36 cellular contexts compared by ENCODE assay signal in genomic region chr3:66128623-66129022, GRCh38.
"Had no signal": no experiment of that assay in that cellular context is flagged by ENCODE, and none has a peak within 500 bp of the region (broad histone marks: within the 10 kb centered on the region; RNA-seq: fewer than 3 reads in every experiment).

No MANE protein-coding gene starts in this region.

- H3K27me3 ChIP-seq: adrenal gland, body of pancreas, cardiac muscle cell, colonic mucosa, esophagus squamous epithelium, gastroesophageal sphincter had no signal

- H3K4me1 Mint-ChIP-seq: activated CD4-positive, alpha-beta T cell treated with anti-CD3 and anti-CD28 coated beads for 36 hours; activated CD4-positive, alpha-beta T cell treated with anti-CD3 and anti-CD28 coated beads, Interleukin-2, amount 10 ng/mL, durations not matched to agents 24 days and 14 days; activated CD8-positive, alpha-beta memory T cell treated with anti-CD3 and anti-CD28 coated beads, Interleukin-2, amount 10 ng/mL, durations not matched to agents 7 days and 5 days; activated naive CD4-positive, alpha-beta T cell treated with anti-CD3 and anti-CD28 coated beads, Interleukin-2, amount 50 U/mL, for 24 hours; activated naive CD8-positive, alpha-beta T cell treated with anti-CD3 and anti-CD28 coated beads for 36 hours; activated naive CD8-positive, alpha-beta T cell treated with anti-CD3 and anti-CD28 coated beads, Interleukin-2, amount 50 U/mL, for 24 hours; T-helper 17 cell had no signal

- DNase-seq: activated CD4-positive, alpha-beta memory T cell treated with anti-CD3 and anti-CD28 coated beads for 36 hours; activated CD4-positive, alpha-beta T cell treated with anti-CD3 and anti-CD28 coated beads for 36 hours; activated CD4-positive, alpha-beta T cell treated with anti-CD3 and anti-CD28 coated beads, Interleukin-2, amount 10 ng/mL, durations not matched to agents 24 days and 14 days; activated CD4-positive, CD25-positive, alpha-beta regulatory T cell; activated CD4-positive, CD25-positive, alpha-beta regulatory T cell treated with anti-CD3 and anti-CD28 coated beads, Interleukin-2, amount 50 U/mL, for 72 hours; activated CD8-positive, alpha-beta memory T cell treated with anti-CD3 and anti-CD28 coated beads, Interleukin-2, amount 10 ng/mL, durations not matched to agents 7 days and 5 days; activated CD8-positive, alpha-beta memory T cell treated with anti-CD3 and anti-CD28 coated beads, Interleukin-2, amount 50 U/mL, for 4 hours; activated CD8-positive, alpha-beta T cell treated with anti-CD3 and anti-CD28 coated beads, Interleukin-2, amount 10 ng/mL, durations not matched to agents 7 days and 5 days; activated effector memory CD4-positive, alpha-beta T cell treated with anti-CD3 and anti-CD28 coated beads, Interleukin-2, amount 50 U/mL, for 16 hours; activated naive CD4-positive, alpha-beta T cell treated with anti-CD3 and anti-CD28 coated beads for 36 hours; activated naive CD8-positive, alpha-beta T cell treated with anti-CD3 and anti-CD28 coated beads for 36 hours; activated naive CD8-positive, alpha-beta T cell treated with anti-CD3 and anti-CD28 coated beads, Interleukin-2, amount 50 U/mL, for 24 hours; activated T-cell treated with anti-CD3 and anti-CD28 coated beads, Interleukin-2, amount 50 U/mL, for 1 hour; activated T-cell treated with anti-CD3 and anti-CD28 coated beads, Interleukin-2, amount 50 U/mL, for 48 hours; adrenal gland; amygdala; aorta; body of pancreas; central memory CD4-positive, alpha-beta T cell; cerebellar nuclear complex; colonic mucosa; effector CD8-positive, alpha-beta T cell; esophagus squamous epithelium; foreskin melanocyte; head of caudate nucleus; T-helper 1 cell; T-helper 17 cell; T1000; WERI-Rb-1 had no signal

- H3K36me3 ChIP-seq: adrenal gland, cardiac muscle cell, colonic mucosa, esophagus squamous epithelium, gastroesophageal sphincter, WERI-Rb-1 had no signal

- H3K27ac Mint-ChIP-seq: activated CD4-positive, alpha-beta memory T cell treated with anti-CD3 and anti-CD28 coated beads for 36 hours; activated CD4-positive, alpha-beta T cell treated with anti-CD3 and anti-CD28 coated beads for 36 hours; activated CD4-positive, alpha-beta T cell treated with anti-CD3 and anti-CD28 coated beads, Interleukin-2, amount 10 ng/mL, durations not matched to agents 24 days and 14 days; activated CD8-positive, alpha-beta memory T cell treated with anti-CD3 and anti-CD28 coated beads, Interleukin-2, amount 10 ng/mL, durations not matched to agents 7 days and 5 days; activated CD8-positive, alpha-beta T cell treated with anti-CD3 and anti-CD28 coated beads, Interleukin-2, amount 10 ng/mL, durations not matched to agents 7 days and 5 days; activated naive CD4-positive, alpha-beta T cell treated with anti-CD3 and anti-CD28 coated beads for 36 hours; activated naive CD4-positive, alpha-beta T cell treated with anti-CD3 and anti-CD28 coated beads, Interleukin-2, amount 50 U/mL, for 24 hours; activated naive CD8-positive, alpha-beta T cell treated with anti-CD3 and anti-CD28 coated beads for 36 hours; activated naive CD8-positive, alpha-beta T cell treated with anti-CD3 and anti-CD28 coated beads, Interleukin-2, amount 50 U/mL, for 24 hours; activated T-helper 1 cell treated with anti-CD3 and anti-CD28 coated beads, Interleukin-12 subunit alpha, Interleukin-12 subunit beta, Interleukin-2, Interleukin-4 antibody, amounts not matched to agents 30 ng/mL and 10 ng/mL and 1 ng/mL, durations not matched to agents 14 hours and 24 hours and 36 hours; activated T-helper 2 cell treated with anti-CD3 and anti-CD28 coated beads, Interferon-gamma antibody, Interleukin-2, Interleukin-4, amounts not matched to agents 10 μg/mL and 5 μg/mL and 100 μg/mL, durations not matched to agents 14 hours and 24 hours and 36 hours; T-helper 17 cell; T-helper 2 cell treated with Interferon-gamma antibody and Interleukin-4, amounts not matched to agents 5 μg/mL and 100 μg/mL, for 36 hours had no signal

- H3K9me3 ChIP-seq: adrenal gland, body of pancreas, colonic mucosa, esophagus squamous epithelium, gastroesophageal sphincter had no signal

- H3K4me1 ChIP-seq: colonic mucosa, esophagus squamous epithelium, gastroesophageal sphincter had no signal

- ATAC-seq: activated CD4-positive, alpha-beta T cell treated with anti-CD3 and anti-CD28 coated beads for 36 hours; activated CD8-positive, alpha-beta memory T cell treated with anti-CD3 and anti-CD28 coated beads, Interleukin-2, amount 10 ng/mL, durations not matched to agents 7 days and 5 days; activated CD8-positive, alpha-beta T cell treated with anti-CD3 and anti-CD28 coated beads, Interleukin-2, amount 10 ng/mL, durations not matched to agents 7 days and 5 days; activated naive CD8-positive, alpha-beta T cell treated with anti-CD3 and anti-CD28 coated beads, Interleukin-2, amount 50 U/mL, for 24 hours; body of pancreas; gastroesophageal sphincter; T-helper 17 cell had no signal

- H3K27ac ChIP-seq: adrenal gland, body of pancreas, cardiac muscle cell, colonic mucosa, epithelial cell of prostate, esophagus squamous epithelium, gastroesophageal sphincter, WERI-Rb-1 had no signal

- H3K4me3 Mint-ChIP-seq: activated CD4-positive, alpha-beta memory T cell treated with anti-CD3 and anti-CD28 coated beads for 36 hours; activated CD4-positive, alpha-beta T cell treated with anti-CD3 and anti-CD28 coated beads for 36 hours; activated CD4-positive, alpha-beta T cell treated with anti-CD3 and anti-CD28 coated beads, Interleukin-2, amount 10 ng/mL, durations not matched to agents 24 days and 14 days; activated CD8-positive, alpha-beta memory T cell treated with anti-CD3 and anti-CD28 coated beads, Interleukin-2, amount 10 ng/mL, durations not matched to agents 7 days and 5 days; activated CD8-positive, alpha-beta T cell treated with anti-CD3 and anti-CD28 coated beads, Interleukin-2, amount 10 ng/mL, durations not matched to agents 7 days and 5 days; activated naive CD4-positive, alpha-beta T cell treated with anti-CD3 and anti-CD28 coated beads for 36 hours; activated naive CD4-positive, alpha-beta T cell treated with anti-CD3 and anti-CD28 coated beads, Interleukin-2, amount 50 U/mL, for 24 hours; activated naive CD8-positive, alpha-beta T cell treated with anti-CD3 and anti-CD28 coated beads for 36 hours; activated naive CD8-positive, alpha-beta T cell treated with anti-CD3 and anti-CD28 coated beads, Interleukin-2, amount 50 U/mL, for 24 hours; activated T-helper 1 cell treated with anti-CD3 and anti-CD28 coated beads, Interleukin-12 subunit alpha, Interleukin-12 subunit beta, Interleukin-2, Interleukin-4 antibody, amounts not matched to agents 30 ng/mL and 10 ng/mL and 1 ng/mL, durations not matched to agents 14 hours and 24 hours and 36 hours; T-helper 17 cell; T-helper 2 cell treated with Interferon-gamma antibody and Interleukin-4, amounts not matched to agents 5 μg/mL and 100 μg/mL, for 36 hours had no signal

- H3K9me3 Mint-ChIP-seq: activated CD4-positive, alpha-beta memory T cell treated with anti-CD3 and anti-CD28 coated beads for 36 hours; activated CD4-positive, alpha-beta T cell treated with anti-CD3 and anti-CD28 coated beads, Interleukin-2, amount 10 ng/mL, durations not matched to agents 24 days and 14 days; activated naive CD4-positive, alpha-beta T cell treated with anti-CD3 and anti-CD28 coated beads for 36 hours; activated naive CD4-positive, alpha-beta T cell treated with anti-CD3 and anti-CD28 coated beads, Interleukin-2, amount 50 U/mL, for 24 hours; activated naive CD8-positive, alpha-beta T cell treated with anti-CD3 and anti-CD28 coated beads for 36 hours; activated naive CD8-positive, alpha-beta T cell treated with anti-CD3 and anti-CD28 coated beads, Interleukin-2, amount 50 U/mL, for 24 hours; activated T-helper 1 cell treated with anti-CD3 and anti-CD28 coated beads, Interleukin-12 subunit alpha, Interleukin-12 subunit beta, Interleukin-2, Interleukin-4 antibody, amounts not matched to agents 30 ng/mL and 10 ng/mL and 1 ng/mL, durations not matched to agents 14 hours and 24 hours and 36 hours; activated T-helper 2 cell treated with anti-CD3 and anti-CD28 coated beads, Interferon-gamma antibody, Interleukin-2, Interleukin-4, amounts not matched to agents 10 μg/mL and 5 μg/mL and 100 μg/mL, durations not matched to agents 14 hours and 24 hours and 36 hours; T-helper 2 cell treated with Interferon-gamma antibody and Interleukin-4, amounts not matched to agents 5 μg/mL and 100 μg/mL, for 36 hours had no signal

- H3K27me3 Mint-ChIP-seq: activated CD4-positive, alpha-beta T cell treated with anti-CD3 and anti-CD28 coated beads, Interleukin-2, amount 10 ng/mL, durations not matched to agents 24 days and 14 days; activated CD8-positive, alpha-beta memory T cell treated with anti-CD3 and anti-CD28 coated beads, Interleukin-2, amount 10 ng/mL, durations not matched to agents 7 days and 5 days; activated naive CD4-positive, alpha-beta T cell treated with anti-CD3 and anti-CD28 coated beads, Interleukin-2, amount 50 U/mL, for 24 hours had no signal

- H3K4me3 ChIP-seq: adrenal gland, body of pancreas, cardiac muscle cell, colonic mucosa, esophagus squamous epithelium, gastroesophageal sphincter had no signal

- H3K36me3 Mint-ChIP-seq: activated CD4-positive, alpha-beta memory T cell treated with anti-CD3 and anti-CD28 coated beads for 36 hours; activated CD8-positive, alpha-beta memory T cell treated with anti-CD3 and anti-CD28 coated beads, Interleukin-2, amount 10 ng/mL, durations not matched to agents 7 days and 5 days; activated naive CD4-positive, alpha-beta T cell treated with anti-CD3 and anti-CD28 coated beads, Interleukin-2, amount 50 U/mL, for 24 hours; activated naive CD8-positive, alpha-beta T cell treated with anti-CD3 and anti-CD28 coated beads for 36 hours had no signal
